3 cellular contexts compared by ENCODE assay signal in the genomic region with DNA sequence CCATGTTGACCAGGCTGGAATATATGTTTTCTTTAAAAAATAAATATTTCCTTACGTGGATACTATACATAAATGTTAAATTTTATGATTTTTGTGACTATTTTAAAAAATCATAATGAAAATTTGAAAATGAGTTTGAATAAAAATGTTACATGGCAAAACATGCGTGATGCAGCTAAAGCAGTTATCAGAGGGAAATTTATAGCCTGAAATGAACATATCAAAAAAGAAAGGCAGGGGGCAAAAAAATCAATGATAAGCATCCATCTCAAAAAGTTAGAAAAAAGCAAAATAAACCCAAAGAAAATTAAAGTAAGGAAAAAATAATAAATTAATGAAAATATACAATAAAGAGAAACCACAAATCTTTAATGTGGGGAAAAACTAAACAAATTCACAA.
A peak's percentile ranks its signal among the peaks of the same experiment; 100 is the strongest.
TF ChIP-seq lines count a peak whose summit lies in the region.

No MANE protein-coding gene starts in this region.

TF ChIP-seq in SK-N-SH treated with all-trans-retinoic acid at 6 μM for 48 hours, 23 proteins besides CTCF, POLR2A, EP300 and RAD21:
- peak; percentile 94 for TF ChIP-seq ZNF70 (CRISPR knock-in tag; IDR thresholded peaks at IDR 0.05)
- TF ChIP-seq ZNF8 (CRISPR knock-in tag; IDR thresholded peaks at IDR 0.05), result no peak
- no peak for TF ChIP-seq SNAI2 (CRISPR knock-in tag; IDR thresholded peaks at IDR 0.05)
TF ChIP-seq in SK-N-SH treated with all-trans-retinoic acid at 6 μM for 48 hours: peak in this region for 1.

TF ChIP-seq in SK-N-SH, 30 proteins besides CTCF, POLR2A, EP300 and RAD21:
- no peak for TF ChIP-seq MXI1 (IDR thresholded peaks at IDR 0.05; ENCODE audit: low read depth, low read length)
- TF ChIP-seq NRF1 (IDR thresholded peaks at IDR 0.05; ENCODE audit: low read depth, low read length), result no peak
- TF ChIP-seq RXRA (IDR thresholded peaks at IDR 0.05; ENCODE audit: borderline replicate concordance, low read depth), result no peak
- TF ChIP-seq, protein P1, sequence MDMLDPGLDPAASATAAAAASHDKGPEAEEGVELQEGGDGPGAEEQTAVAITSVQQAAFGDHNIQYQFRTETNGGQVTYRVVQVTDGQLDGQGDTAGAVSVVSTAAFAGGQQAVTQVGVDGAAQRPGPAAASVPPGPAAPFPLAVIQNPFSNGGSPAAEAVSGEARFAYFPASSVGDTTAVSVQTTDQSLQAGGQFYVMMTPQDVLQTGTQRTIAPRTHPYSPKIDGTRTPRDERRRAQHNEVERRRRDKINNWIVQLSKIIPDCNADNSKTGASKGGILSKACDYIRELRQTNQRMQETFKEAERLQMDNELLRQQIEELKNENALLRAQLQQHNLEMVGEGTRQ (IDR thresholded peaks at IDR 0.05; ENCODE audit: borderline replicate concordance, low read depth, low read length), result no peak
- TF ChIP-seq RFX5 (IDR thresholded peaks at IDR 0.05; ENCODE audit: low read length), result no peak
- no peak for TF ChIP-seq FOXJ3 (CRISPR knock-in tag; IDR thresholded peaks at IDR 0.05)

TF ChIP-seq in K562, 482 proteins besides CTCF, POLR2A, EP300 and RAD21:
- peak; percentile 27 for TF ChIP-seq RBM25 (IDR thresholded peaks at IDR 0.05; ENCODE audit: low read depth, low read length, severe bottlenecking)
- TF ChIP-seq FOS (IDR thresholded peaks at IDR 0.05; ENCODE audit: extremely low read depth, insufficient read length), result no peak
- TF ChIP-seq, protein P2, sequence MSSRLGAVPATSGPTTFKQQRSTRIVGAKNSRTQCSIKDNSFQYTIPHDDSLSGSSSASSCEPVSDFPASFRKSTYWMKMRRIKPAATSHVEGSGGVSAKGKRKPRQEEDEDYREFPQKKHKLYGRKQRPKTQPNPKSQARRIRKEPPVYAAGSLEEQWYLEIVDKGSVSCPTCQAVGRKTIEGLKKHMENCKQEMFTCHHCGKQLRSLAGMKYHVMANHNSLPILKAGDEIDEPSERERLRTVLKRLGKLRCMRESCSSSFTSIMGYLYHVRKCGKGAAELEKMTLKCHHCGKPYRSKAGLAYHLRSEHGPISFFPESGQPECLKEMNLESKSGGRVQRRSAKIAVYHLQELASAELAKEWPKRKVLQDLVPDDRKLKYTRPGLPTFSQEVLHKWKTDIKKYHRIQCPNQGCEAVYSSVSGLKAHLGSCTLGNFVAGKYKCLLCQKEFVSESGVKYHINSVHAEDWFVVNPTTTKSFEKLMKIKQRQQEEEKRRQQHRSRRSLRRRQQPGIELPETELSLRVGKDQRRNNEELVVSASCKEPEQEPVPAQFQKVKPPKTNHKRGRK (tag; IDR thresholded peaks at IDR 0.05), result peak; percentile 59; the same call in 1 of the 2 replicates
